Comparison of ENCODE assay signal across 9 cellular contexts in the genomic region with DNA sequence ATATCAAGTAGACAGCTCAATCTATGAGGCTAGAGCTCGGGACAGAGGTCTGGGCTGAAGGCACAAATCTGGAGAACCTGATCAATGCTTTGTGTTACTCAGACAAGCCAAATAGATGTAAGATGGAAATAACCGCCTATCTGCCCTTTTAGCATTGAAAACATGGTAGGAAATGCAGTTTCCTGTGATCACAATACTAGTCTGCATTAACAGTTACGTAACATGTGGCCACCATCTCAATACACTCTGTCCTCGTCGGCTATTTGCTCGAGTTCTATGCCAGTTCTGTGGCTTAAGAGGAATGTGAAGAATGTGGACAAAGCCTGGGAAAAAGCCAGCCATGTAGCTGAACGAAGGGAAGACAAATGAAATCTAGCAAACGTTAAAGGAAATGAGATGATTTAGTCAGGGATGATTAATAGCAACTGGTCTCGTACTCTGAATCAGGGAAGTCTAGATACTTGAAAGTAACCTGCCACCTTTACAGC.
DNase-seq lines count a peak whose midpoint lies in the region; ATAC-seq and TF ChIP-seq lines count a peak whose summit lies in the region.
"Had no signal": no experiment of that assay in that cellular context is flagged by ENCODE, and none has a peak within 500 bp of the region (broad histone marks: within the 10 kb centered on the region; RNA-seq: fewer than 3 reads in every experiment).

No MANE protein-coding gene starts in this region.

- H3K9me3 Mint-ChIP-seq in brain, result no peaks in the 10 kb centered on the region
- no peaks in the 10 kb centered on the region for H3K9me3 Mint-ChIP-seq in activated T-helper 2 cell treated with anti-CD3 and anti-CD28 coated beads, Interferon-gamma antibody, Interleukin-2, Interleukin-4, amounts not matched to agents 10 μg/mL and 5 μg/mL and 100 μg/mL, durations not matched to agents 14 hours and 24 hours and 36 hours
- H3K9me3 Mint-ChIP-seq: activated naive CD8-positive, alpha-beta T cell treated with anti-CD3 and anti-CD28 coated beads, Interleukin-2, amount 10 ng/mL, durations not matched to agents 7 days and 5 days had no signal

- H3K36me3 Mint-ChIP-seq in brain, result no peaks in the 10 kb centered on the region
- H3K36me3 Mint-ChIP-seq in activated T-helper 2 cell treated with anti-CD3 and anti-CD28 coated beads, Interferon-gamma antibody, Interleukin-2, Interleukin-4, amounts not matched to agents 10 μg/mL and 5 μg/mL and 100 μg/mL, durations not matched to agents 14 hours and 24 hours and 36 hours (ENCODE audit: low read depth), result no peaks in the 10 kb centered on the region
- H3K36me3 Mint-ChIP-seq: activated naive CD8-positive, alpha-beta T cell treated with anti-CD3 and anti-CD28 coated beads, Interleukin-2, amount 10 ng/mL, durations not matched to agents 7 days and 5 days had no signal

- peaks cover 0 to 30% (median 8%) of the 10 kb centered on the region in 4 donors for H3K4me1 ChIP-seq in transverse colon

- in situ Hi-C loops in transverse colon (cut with MboI; ENCODE audit: low pct_ligation_motif_present in 1 of 4, low pct_unique_long_range_greater_than_20kb in 1 of 4, low sequenced_read_pairs in 3 of 4), result no loop called here

- WGBS in transverse colon (ENCODE audit: low coverage in 1 of 2), 2 donors, result 24 to 48% methylated on average over 2 to 9 of the region's 9 CpGs

- H3K27me3 ChIP-seq in transverse colon, result no peaks in the 10 kb centered on the region

- peaks cover 3% of the 10 kb centered on the region for H3K27me3 Mint-ChIP-seq in brain
- H3K27me3 Mint-ChIP-seq in activated T-helper 2 cell treated with anti-CD3 and anti-CD28 coated beads, Interferon-gamma antibody, Interleukin-2, Interleukin-4, amounts not matched to agents 10 μg/mL and 5 μg/mL and 100 μg/mL, durations not matched to agents 14 hours and 24 hours and 36 hours (ENCODE audit: low read depth), result peaks cover 11% of the 10 kb centered on the region

- peak; percentile 54 for DNase-seq in DMS79 treated with DMSO at 0.1 percent for 48 hours (lab: John Stamatoyannopoulos, UW)
- no peak for DNase-seq in DMS79 (lab: John Stamatoyannopoulos, UW)
- DNase-seq in kidney glomerular epithelial cell (lab: John Stamatoyannopoulos, UW), result peak; percentile 100
- no peak for DNase-seq in transverse colon
- no peak for DNase-seq in cerebellar nuclear complex (lab: John Stamatoyannopoulos, UW)
- no peak for DNase-seq in activated T-helper 2 cell treated with anti-CD3 and anti-CD28 coated beads, Interferon-gamma antibody, Interleukin-2, Interleukin-4, amounts not matched to agents 10 μg/mL and 5 μg/mL and 100 μg/mL, durations not matched to agents 14 hours and 24 hours and 36 hours (ENCODE audit: low spot score)
- DNase-seq: activated naive CD8-positive, alpha-beta T cell treated with anti-CD3 and anti-CD28 coated beads, Interleukin-2, amount 10 ng/mL, durations not matched to agents 7 days and 5 days had no signal

- no peak for ATAC-seq in GM18498 (IDR thresholded peaks at IDR 0.05; ENCODE audit: unreplicated experiment)

- peak overlapping the region; percentile 33 to 53 (median 44) for H3K27ac ChIP-seq in transverse colon

- no peak for TF ChIP-seq POLR2A in transverse colon (IDR thresholded peaks at IDR 0.05)

- no peaks in the 10 kb centered on the region for H3K36me3 ChIP-seq in transverse colon

- intact Hi-C loops in transverse colon (cut with DNase I; ENCODE audit: low total_unique reads), result no loop called here
- intact Hi-C loops in activated T-helper 2 cell treated with anti-CD3 and anti-CD28 coated beads, Interferon-gamma antibody, Interleukin-2, Interleukin-4, amounts not matched to agents 10 μg/mL and 5 μg/mL and 100 μg/mL, durations not matched to agents 14 hours and 24 hours and 36 hours (cut with micrococcal nuclease), result no loop called here

- peak overlapping the region in 4 of 5 experiments; percentile 3 to 73 (median 67) for H3K27ac Mint-ChIP-seq in brain
- no peak overlapping the region for H3K27ac Mint-ChIP-seq in activated T-helper 2 cell treated with anti-CD3 and anti-CD28 coated beads, Interferon-gamma antibody, Interleukin-2, Interleukin-4, amounts not matched to agents 10 μg/mL and 5 μg/mL and 100 μg/mL, durations not matched to agents 14 hours and 24 hours and 36 hours
- H3K27ac Mint-ChIP-seq: activated naive CD8-positive, alpha-beta T cell treated with anti-CD3 and anti-CD28 coated beads, Interleukin-2, amount 10 ng/mL, durations not matched to agents 7 days and 5 days had no signal

- no peak for TF ChIP-seq EP300 in transverse colon (IDR thresholded peaks at IDR 0.05; ENCODE audit: low read depth)

- H3K9me3 ChIP-seq in transverse colon, result no peaks in the 10 kb centered on the region

- peak overlapping the region in 2 of 5 experiments; percentile 5 to 11 for H3K4me3 Mint-ChIP-seq in brain
- H3K4me3 Mint-ChIP-seq in activated T-helper 2 cell treated with anti-CD3 and anti-CD28 coated beads, Interferon-gamma antibody, Interleukin-2, Interleukin-4, amounts not matched to agents 10 μg/mL and 5 μg/mL and 100 μg/mL, durations not matched to agents 14 hours and 24 hours and 36 hours (ENCODE audit: low read depth), result no peak overlapping the region
- H3K4me3 Mint-ChIP-seq: activated naive CD8-positive, alpha-beta T cell treated with anti-CD3 and anti-CD28 coated beads, Interleukin-2, amount 10 ng/mL, durations not matched to agents 7 days and 5 days had no signal

- peaks cover 23% of the 10 kb centered on the region for H3K4me1 Mint-ChIP-seq in brain
- H3K4me1 Mint-ChIP-seq in activated T-helper 2 cell treated with anti-CD3 and anti-CD28 coated beads, Interferon-gamma antibody, Interleukin-2, Interleukin-4, amounts not matched to agents 10 μg/mL and 5 μg/mL and 100 μg/mL, durations not matched to agents 14 hours and 24 hours and 36 hours (ENCODE audit: low read depth), result peaks cover 3% of the 10 kb centered on the region
- H3K4me1 Mint-ChIP-seq: activated naive CD8-positive, alpha-beta T cell treated with anti-CD3 and anti-CD28 coated beads, Interleukin-2, amount 10 ng/mL, durations not matched to agents 7 days and 5 days had no signal

- no peak for TF ChIP-seq CTCF in brain (conservative IDR thresholded peaks at IDR 0.05)
- no peak for TF ChIP-seq CTCF in transverse colon (IDR thresholded peaks at IDR 0.05)

- H3K4me3 ChIP-seq in transverse colon, result no peak overlapping the region

Comparison
In these comparisons a context has a peak if more than half of its experiments do, and no peak if none do; other contexts are left out.
1. DNase-seq: peak in DMS79 treated with DMSO at 0.1 percent for 48 hours (single experiment) and kidney glomerular epithelial cell (single experiment); none in DMS79 (single experiment), transverse colon (single experiment), cerebellar nuclear complex (0 of 2) and activated T-helper 2 cell treated with anti-CD3 and anti-CD28 coated beads, Interferon-gamma antibody, Interleukin-2, Interleukin-4, amounts not matched to agents 10 μg/mL and 5 μg/mL and 100 μg/mL, durations not matched to agents 14 hours and 24 hours and 36 hours (single experiment).